Comparison of ENCODE assay signal across 21 cellular contexts in the genomic region with DNA sequence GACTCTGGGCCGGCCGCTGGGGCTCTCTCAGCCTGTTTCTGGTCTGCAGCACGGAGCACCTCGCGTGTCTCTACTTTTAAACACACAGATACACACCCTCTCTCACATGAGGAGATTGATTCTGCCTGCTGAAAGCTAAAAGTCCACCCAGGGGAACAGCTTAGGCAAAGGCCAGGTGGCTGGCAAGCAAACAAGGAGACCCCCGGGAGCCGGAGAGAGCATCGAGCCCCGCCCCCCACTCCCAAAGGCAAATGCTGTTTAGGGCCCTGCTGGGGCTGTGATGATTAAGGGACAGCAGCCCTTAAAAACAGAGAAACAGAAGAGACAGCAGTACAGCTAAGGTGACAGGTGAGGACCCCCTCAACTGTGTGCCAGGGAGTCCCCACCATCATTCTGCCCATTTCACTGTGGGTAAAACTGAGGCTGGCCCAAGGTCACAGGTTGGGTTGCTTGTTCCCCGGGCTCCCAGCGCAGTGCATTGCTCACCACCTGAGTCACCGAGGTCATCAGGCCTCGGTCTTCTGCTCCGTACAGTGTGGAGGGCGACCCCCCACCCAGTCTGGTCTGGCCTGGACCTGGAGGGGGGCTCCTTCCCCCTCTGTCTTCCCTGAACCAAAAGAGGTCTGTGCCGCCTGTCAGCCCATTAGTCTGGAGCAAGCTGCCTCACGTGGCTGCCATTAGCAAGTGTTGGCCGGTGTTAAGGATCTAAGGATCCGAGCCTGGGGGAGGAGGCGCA. TPM values are rescaled to one million over a fixed set of nuclear protein-coding genes. Genes with fewer than 3 reads are reported as not detected.
DNase-seq lines count a peak whose midpoint lies in the region; ATAC-seq, FAIRE-seq and TF ChIP-seq lines count a peak whose summit lies in the region.
"Had no signal": no experiment of that assay in that cellular context is flagged by ENCODE, and none has a peak within 500 bp of the region (broad histone marks: within the 10 kb centered on the region; RNA-seq: fewer than 3 reads in every experiment).

No MANE protein-coding gene starts in this region.

- POLR2A ChIA-PET in K562 (lab: Yijun Ruan, JAX), result no interaction called here
- POLR2A ChIA-PET in activated CD4-positive, alpha-beta T cell treated with anti-CD3 and anti-CD28 coated beads for 36 hours (lab: Charles Lee), result no interaction called here

- TF ChIP-seq CTCF in K562 (IDR thresholded peaks at IDR 0.05 in 2 of 3, conservative IDR thresholded peaks at IDR 0.05 in 1 of 3; ENCODE audit: insufficient read depth in 2 of 3, low read depth in 1 of 3, low read length in 3 of 3) (no peak), omental fat pad (IDR thresholded peaks at IDR 0.05) (no peak), hepatocyte (IDR thresholded peaks at IDR 0.05; ENCODE audit: poor library complexity) (no peak)

- no peak overlapping the region for H3K4me3 Mint-ChIP-seq in activated CD4-positive, alpha-beta T cell treated with anti-CD3 and anti-CD28 coated beads for 36 hours
- H3K4me3 Mint-ChIP-seq: activated T-helper 1 cell treated with anti-CD3 and anti-CD28 coated beads, Interleukin-12 subunit alpha, Interleukin-12 subunit beta, Interleukin-2, Interleukin-4 antibody, amounts not matched to agents 30 ng/mL and 10 ng/mL and 1 ng/mL, durations not matched to agents 14 hours and 24 hours and 36 hours; effector memory CD8-positive, alpha-beta T cell; type B pancreatic cell had no signal

- DNase-seq in ELF-1 (ENCODE audit: low read depth, low spot score) (peak; percentile 79), NCI-H2171 (lab: John Stamatoyannopoulos, UW) (peak; percentile 63), K562 (ENCODE audit: extremely low read depth in 1 of 4, low spot score in 3 of 4) (no peak), omental fat pad (ENCODE audit: low spot score) (no peak), sciatic nerve (ENCODE audit: low spot score) (no peak), hepatocyte (ENCODE audit: low spot score) (no peak), NCI-H146 (lab: John Stamatoyannopoulos, UW) (no peak)
- DNase-seq in activated CD4-positive, alpha-beta T cell treated with anti-CD3 and anti-CD28 coated beads for 36 hours, result no peak
- DNase-seq: activated CD8-positive, alpha-beta memory T cell treated with anti-CD3 and anti-CD28 coated beads for 24 hours; COR-L47; effector memory CD8-positive, alpha-beta T cell; KBM-7; NCI-H1930; NCI-H510A; stimulated activated CD4-positive, alpha-beta T cell treated with anti-CD3 and anti-CD28 coated beads, Interleukin-12 subunit alpha, Interleukin-12 subunit beta, amount 100 ng/mL, for 4 hours had no signal

- in situ Hi-C loops in K562 (cut with MboI), result no loop called here

- no peaks in the 10 kb centered on the region for H3K36me3 Mint-ChIP-seq in activated CD4-positive, alpha-beta T cell treated with anti-CD3 and anti-CD28 coated beads for 36 hours (ENCODE audit: low read depth)
- H3K36me3 Mint-ChIP-seq: activated naive CD4-positive, alpha-beta T cell treated with anti-CD3 and anti-CD28 coated beads, Interleukin-2, amount 50 U/mL, for 72 hours; type B pancreatic cell had no signal

- H3K4me2 ChIP-seq in K562 (ENCODE audit: insufficient read depth, low read length), result peak overlapping the region; percentile 37; the same call in 1 of the 2 replicates
- H3K4me2 ChIP-seq in hepatocyte, result no peak overlapping the region

- H3K27me3 Mint-ChIP-seq in activated CD4-positive, alpha-beta T cell treated with anti-CD3 and anti-CD28 coated beads for 36 hours, result peaks cover under 1% of the 10 kb centered on the region

- TF ChIP-seq EP300 in K562 (IDR thresholded peaks at IDR 0.05; ENCODE audit: low read length), result no peak

- peaks cover 4% of the 10 kb centered on the region for H3K9me1 ChIP-seq in K562 (ENCODE audit: control insufficient read depth, insufficient read depth, low read length)

- CTCF ChIA-PET in K562 (lab: Yijun Ruan, JAX; ENCODE audit: low intra/inter-chr PET ratio), result interaction anchor here (0.9 to 2.3 kb wide), 3 partner anchors 37 to 362 kb away, joined by 3 to 14 read pairs (median 3); no protein-coding TSS in a partner anchor
- CTCF ChIA-PET in activated CD4-positive, alpha-beta T cell treated with anti-CD3 and anti-CD28 coated beads for 36 hours (lab: Charles Lee), result no interaction called here

- H4K20me1 ChIP-seq in K562 (replicated peaks; ENCODE audit: control insufficient read depth, insufficient read depth, low read length) (no peaks in the 10 kb centered on the region), hepatocyte (ENCODE audit: insufficient read depth, poor library complexity, severe bottlenecking) (no peaks in the 10 kb centered on the region)

- H3K4me1 ChIP-seq in K562 (replicated peaks in 1 of 2; ENCODE audit: control insufficient read depth in 2 of 2, insufficient read depth in 2 of 2, low read length in 2 of 2) (peaks cover 14 to 39% of the 10 kb centered on the region in 2 experiments; a peak in 4 of 5 replicates), hepatocyte (ENCODE audit: insufficient read depth) (no peaks in the 10 kb centered on the region)

- no peaks in the 10 kb centered on the region for H3K9me3 Mint-ChIP-seq in activated CD4-positive, alpha-beta T cell treated with anti-CD3 and anti-CD28 coated beads for 36 hours (ENCODE audit: low read depth)
- H3K9me3 Mint-ChIP-seq: activated naive CD4-positive, alpha-beta T cell treated with anti-CD3 and anti-CD28 coated beads, Interleukin-2, amount 50 U/mL, for 72 hours; activated T-helper 1 cell treated with anti-CD3 and anti-CD28 coated beads, Interleukin-12 subunit alpha, Interleukin-12 subunit beta, Interleukin-2, Interleukin-4 antibody, amounts not matched to agents 30 ng/mL and 10 ng/mL and 1 ng/mL, durations not matched to agents 14 hours and 24 hours and 36 hours; effector memory CD8-positive, alpha-beta T cell; type B pancreatic cell had no signal

- H3K36me3 ChIP-seq in K562 (ENCODE audit: control insufficient read depth, insufficient read depth, low read length) (no peaks in the 10 kb centered on the region), hepatocyte (replicated peaks; ENCODE audit: insufficient read depth, low read depth) (no peaks in the 10 kb centered on the region)

- intact Hi-C loops in K562 (cut with micrococcal nuclease), result loop anchor here (5.0 kb wide), 1 partner anchor 281 kb away; no protein-coding TSS in a partner anchor
- intact Hi-C loops in sciatic nerve (cut with DNase I), result no loop called here
- intact Hi-C loops in activated CD4-positive, alpha-beta T cell treated with anti-CD3 and anti-CD28 coated beads for 36 hours (cut with DNase I, micrococcal nuclease), result loop anchor here (10.0 kb wide), 2 partner anchors 278 to 358 kb away; a partner anchor contains a TSS

- H3K27ac ChIP-seq in K562 (ENCODE audit: extremely low read depth, low read depth, low read length) (no peak overlapping the region), hepatocyte (no peak overlapping the region)

- H3K4me1 Mint-ChIP-seq in activated CD4-positive, alpha-beta T cell treated with anti-CD3 and anti-CD28 coated beads for 36 hours, result no peaks in the 10 kb centered on the region

- no peak for TF ChIP-seq POLR2A in K562 (conservative IDR thresholded peaks at IDR 0.05)

- WGBS in K562 (ENCODE audit: insufficient coverage, low coverage, missing lambda C conversion rate), result 37% methylated on average over 13 of the region's 20 CpGs
- WGBS in hepatocyte (ENCODE audit: low lambda C conversion rate, missing lambda C conversion rate), result 36% methylated on average over 20 of the region's 20 CpGs

- H3K27me3 ChIP-seq in K562 (ENCODE audit: control insufficient read depth in 2 of 2, insufficient read depth in 2 of 2, low read length in 2 of 2) (no peaks in the 10 kb centered on the region; a peak in 1 of 5 replicates), hepatocyte (peaks cover 14% of the 10 kb centered on the region)

- no peaks in the 10 kb centered on the region for H3K9me3 ChIP-seq in K562 (replicated peaks; ENCODE audit: control insufficient read depth, insufficient read depth, low read depth, low read length)
- H3K9me3 ChIP-seq in hepatocyte (ENCODE audit: low read depth), result no peaks in the 10 kb centered on the region

- ATAC-seq in K562, result peak; percentile 23; the same call in 2 of the 3 replicates
- peak; percentile 6 for ATAC-seq in omental fat pad (ENCODE audit: low FRiP score)
- ATAC-seq in sciatic nerve, result no peak
- ATAC-seq in activated CD4-positive, alpha-beta T cell treated with anti-CD3 and anti-CD28 coated beads for 36 hours, result no peak
- ATAC-seq: activated CD4-positive, CD25-positive, alpha-beta regulatory T cell treated with anti-CD3 and anti-CD28 coated beads, Interleukin-2, amount 50 U/mL, for 24 hours; effector memory CD8-positive, alpha-beta T cell had no signal

- no peak for FAIRE-seq in K562 (lab: Jason Lieb, UNC)

- no peak overlapping the region for H3K27ac Mint-ChIP-seq in activated CD4-positive, alpha-beta T cell treated with anti-CD3 and anti-CD28 coated beads for 36 hours
- H3K27ac Mint-ChIP-seq: activated naive CD4-positive, alpha-beta T cell treated with anti-CD3 and anti-CD28 coated beads, Interleukin-2, amount 50 U/mL, for 72 hours; activated T-helper 1 cell treated with anti-CD3 and anti-CD28 coated beads, Interleukin-12 subunit alpha, Interleukin-12 subunit beta, Interleukin-2, Interleukin-4 antibody, amounts not matched to agents 30 ng/mL and 10 ng/mL and 1 ng/mL, durations not matched to agents 14 hours and 24 hours and 36 hours; effector memory CD8-positive, alpha-beta T cell; type B pancreatic cell had no signal

- no peaks in the 10 kb centered on the region for H3K79me2 ChIP-seq in K562 (ENCODE audit: control insufficient read depth, insufficient read depth, low read length)
- H3K79me2 ChIP-seq in hepatocyte, result no peaks in the 10 kb centered on the region

- peak overlapping the region; percentile 30 to 78; a peak in 2 of 4 replicates for H3K9ac ChIP-seq in K562 (ENCODE audit: insufficient read depth in 1 of 2, low read depth in 2 of 2, low read length in 2 of 2)

- no peak for TF ChIP-seq RAD21 in K562 (CRISPR knock-in tag; conservative IDR thresholded peaks at IDR 0.05 in 1 of 2, IDR thresholded peaks at IDR 0.05 in 1 of 2)

- H3K4me3 ChIP-seq in K562 (no peak overlapping the region), hepatocyte (no peak overlapping the region)

- BruUV-seq in K562 (replicated peaks; lab: Mats Ljungman, UMichigan), result no TSS peak

- no peaks in the 10 kb centered on the region for H3K9me2 ChIP-seq in hepatocyte (replicated peaks; ENCODE audit: insufficient read depth)

- H2AFZ ChIP-seq in K562 (ENCODE audit: low read depth, low read length) (peak overlapping the region; percentile 70), hepatocyte (no peak overlapping the region)

RNA-seq across cellular contexts. Expression of a gene that starts 6.9 kb away (rescaled TPM):
- total RNA-seq in K562 (2011; cell fraction: chromatin; rRNA removed; ENCODE audit: low replicate concordance), result not detected in 2 replicates
- total RNA-seq in K562 (2011; cell fraction: nucleolus; rRNA removed), result not detected in 2 replicates
- total RNA-seq in K562 (2011; cell fraction: nucleoplasm; rRNA removed), result not detected in 2 replicates
- total RNA-seq in K562 (2014; rRNA removed), result not detected in 2 replicates
- not detected in 2 replicates for total RNA-seq in K562 (2014; rRNA removed; fragmentation: Illumina TruSeq; extraction: Trizol)
- total RNA-seq in K562 (2015; rRNA removed; fragmentation: Illumina TruSeq; extraction: Trizol), result not detected in 2 replicates
- not detected in 2 replicates for total RNA-seq in K562 (2021)
- polyA plus RNA-seq in K562 (2011; rRNA removed), result not detected in 2 replicates
- polyA plus RNA-seq in K562 (2011; cell fraction: cytosol; rRNA removed), result 0.01 TPM in 1 of 2 replicates, not detected in the other
- polyA plus RNA-seq in K562 (2011; cell fraction: nucleus; rRNA removed), result 0.06 TPM in 1 of 2 replicates, not detected in the other
- 0.05 TPM in 1 of 2 replicates, not detected in the other for polyA plus RNA-seq in K562 (2012)
- polyA plus RNA-seq in K562 (2014; fragmentation: Illumina TruSeq; extraction: Trizol), result not detected in 2 replicates
- not detected for polyA plus RNA-seq in K562 (2014; fragmentation: Nextera tagmentation; extraction: Ambion mirVana)
- polyA plus RNA-seq in K562 (2014; rRNA removed), result not detected in 2 replicates
- not detected in 2 replicates for polyA minus RNA-seq in K562 (2011; rRNA and poly(A)+ RNA removed)
- polyA minus RNA-seq in K562 (2011; cell fraction: cytosol; rRNA and poly(A)+ RNA removed), result not detected in 2 replicates
- not detected in 2 replicates for polyA minus RNA-seq in K562 (2011; cell fraction: nucleus; rRNA and poly(A)+ RNA removed)
- under 1 TPM in 2 of 4 donors, not detected in 2; 0.13 to 0.19 TPM for total RNA-seq in omental fat pad
- total RNA-seq in sciatic nerve, result not detected
- 0.44 TPM in 1 of 2 replicates, not detected in the other for total RNA-seq in hepatocyte
- 0.13 and 0.16 TPM in 2 replicates for polyA plus RNA-seq in hepatocyte
- not detected for total RNA-seq in activated CD4-positive, alpha-beta T cell treated with anti-CD3 and anti-CD28 coated beads for 36 hours
- total RNA-seq: activated T-helper 1 cell treated with anti-CD3 and anti-CD28 coated beads, Interleukin-12 subunit alpha, Interleukin-12 subunit beta, Interleukin-2, Interleukin-4 antibody, amounts not matched to agents 30 ng/mL and 10 ng/mL and 1 ng/mL, durations not matched to agents 14 hours and 24 hours and 36 hours; liver; mucosa of gallbladder had no signal

RNA-seq across cellular contexts. Expression of a gene that starts 40.1 kb away (rescaled TPM):
- total RNA-seq in K562 (2011; cell fraction: chromatin; rRNA removed; ENCODE audit: low replicate concordance), result 3.0 and 5.9 TPM in 2 replicates
- total RNA-seq in K562 (2011; cell fraction: nucleolus; rRNA removed), result 4.9 and 6.5 TPM in 2 replicates
- total RNA-seq in K562 (2011; cell fraction: nucleoplasm; rRNA removed), result 5.4 and 7.4 TPM in 2 replicates
- total RNA-seq in K562 (2014; rRNA removed), result 16.8 and 18.4 TPM in 2 replicates
- 4.9 and 5.8 TPM in 2 replicates for total RNA-seq in K562 (2014; rRNA removed; fragmentation: Illumina TruSeq; extraction: Trizol)
- 11.2 and 11.9 TPM in 2 replicates for total RNA-seq in K562 (2015; rRNA removed; fragmentation: Illumina TruSeq; extraction: Trizol)
- 15.2 and 18.2 TPM in 2 replicates for total RNA-seq in K562 (2021)
- polyA plus RNA-seq in K562 (2011; rRNA removed), result 11.9 and 15.5 TPM in 2 replicates
- 19.7 and 37.7 TPM in 2 replicates for polyA plus RNA-seq in K562 (2011; cell fraction: cytosol; rRNA removed)
- polyA plus RNA-seq in K562 (2011; cell fraction: nucleus; rRNA removed), result 6.1 and 7.3 TPM in 2 replicates
- polyA plus RNA-seq in K562 (2012), result 14.4 and 25.5 TPM in 2 replicates
- polyA plus RNA-seq in K562 (2014; fragmentation: Illumina TruSeq; extraction: Trizol), result 15.3 and 19.2 TPM in 2 replicates
- 10 to 100 TPM in 1 of 2 experiments, 1 to 10 TPM in 1; 2.0 to 10.2 TPM for polyA plus RNA-seq in K562 (2014; fragmentation: Nextera tagmentation; extraction: Ambion mirVana)
- 20.3 and 25.2 TPM in 2 replicates for polyA plus RNA-seq in K562 (2014; rRNA removed)
- polyA minus RNA-seq in K562 (2011; rRNA and poly(A)+ RNA removed), result 2.2 and 4.1 TPM in 2 replicates
- 1.4 and 4.5 TPM in 2 replicates for polyA minus RNA-seq in K562 (2011; cell fraction: cytosol; rRNA and poly(A)+ RNA removed)
- polyA minus RNA-seq in K562 (2011; cell fraction: nucleus; rRNA and poly(A)+ RNA removed), result 1.3 and 2.7 TPM in 2 replicates
- total RNA-seq in omental fat pad, result 10 to 100 TPM in 3 of 4 donors, 1 to 10 TPM in 1; 8.3 to 23.0 (median 16.9) TPM
- 23.6 TPM for total RNA-seq in sciatic nerve
- 18.2 and 25.7 TPM in 2 replicates for total RNA-seq in hepatocyte
- polyA plus RNA-seq in hepatocyte, result 29.0 and 38.5 TPM in 2 replicates
- 10 to 100 TPM; 19.2 to 25.1 TPM for total RNA-seq in activated CD4-positive, alpha-beta T cell treated with anti-CD3 and anti-CD28 coated beads for 36 hours

RNA-seq across cellular contexts. Expression of a gene that starts 40.5 kb away (rescaled TPM):
- total RNA-seq in K562 (2011; cell fraction: chromatin; rRNA removed; ENCODE audit: low replicate concordance), result 12.0 and 23.9 TPM in 2 replicates
- 50.0 and 78.2 TPM in 2 replicates for total RNA-seq in K562 (2011; cell fraction: nucleolus; rRNA removed)
- total RNA-seq in K562 (2011; cell fraction: nucleoplasm; rRNA removed), result 41.6 and 44.7 TPM in 2 replicates
- 163 and 185 TPM in 2 replicates for total RNA-seq in K562 (2014; rRNA removed)
- 90.3 and 128 TPM in 2 replicates for total RNA-seq in K562 (2014; rRNA removed; fragmentation: Illumina TruSeq; extraction: Trizol)
- 232 and 248 TPM in 2 replicates for total RNA-seq in K562 (2015; rRNA removed; fragmentation: Illumina TruSeq; extraction: Trizol)
- total RNA-seq in K562 (2021), result 149 and 161 TPM in 2 replicates
- polyA plus RNA-seq in K562 (2011; rRNA removed), result 149 and 226 TPM in 2 replicates
- 237 and 307 TPM in 2 replicates for polyA plus RNA-seq in K562 (2011; cell fraction: cytosol; rRNA removed)
- polyA plus RNA-seq in K562 (2011; cell fraction: nucleus; rRNA removed), result 98.1 and 122 TPM in 2 replicates
- polyA plus RNA-seq in K562 (2012), result 117 and 225 TPM in 2 replicates
- 203 and 231 TPM in 2 replicates for polyA plus RNA-seq in K562 (2014; fragmentation: Illumina TruSeq; extraction: Trizol)
- 100 to 1,000 TPM; 785 to 903 TPM for polyA plus RNA-seq in K562 (2014; fragmentation: Nextera tagmentation; extraction: Ambion mirVana)
- 136 and 159 TPM in 2 replicates for polyA plus RNA-seq in K562 (2014; rRNA removed)
- 52.0 and 72.4 TPM in 2 replicates for polyA minus RNA-seq in K562 (2011; rRNA and poly(A)+ RNA removed)
- 67.5 and 71.5 TPM in 2 replicates for polyA minus RNA-seq in K562 (2011; cell fraction: cytosol; rRNA and poly(A)+ RNA removed)
- 26.8 and 64.8 TPM in 2 replicates for polyA minus RNA-seq in K562 (2011; cell fraction: nucleus; rRNA and poly(A)+ RNA removed)
- 10 to 100 TPM; 47.3 to 73.6 (median 65.4) TPM for total RNA-seq in omental fat pad
- total RNA-seq in sciatic nerve, result 42.0 TPM
- 120 and 122 TPM in 2 replicates for total RNA-seq in hepatocyte
- polyA plus RNA-seq in hepatocyte, result 387 and 414 TPM in 2 replicates
- 10 to 100 TPM; 95.5 to 95.9 TPM for total RNA-seq in activated CD4-positive, alpha-beta T cell treated with anti-CD3 and anti-CD28 coated beads for 36 hours

Comparison
In these comparisons a context has a peak if more than half of its experiments do, and no peak if none do; other contexts are left out.
1. DNase-seq: peak in ELF-1 (single experiment) and NCI-H2171 (single experiment); none in K562 (0 of 4), omental fat pad (single experiment), sciatic nerve (single experiment), hepatocyte (single experiment), NCI-H146 (single experiment) and activated CD4-positive, alpha-beta T cell treated with anti-CD3 and anti-CD28 coated beads for 36 hours (single experiment).
2. ATAC-seq: peak in K562 (single experiment) and omental fat pad (single experiment); none in sciatic nerve (single experiment) and activated CD4-positive, alpha-beta T cell treated with anti-CD3 and anti-CD28 coated beads for 36 hours (single experiment).